In genomic region chr3:46299608-46300460, GRCh38 we compare ENCODE assay signal across 11 cellular contexts. TPM values are rescaled to one million over a fixed set of nuclear protein-coding genes. Genes with fewer than 3 reads are reported as not detected.
DNase-seq lines count a peak whose midpoint lies in the region; ATAC-seq, FAIRE-seq and TF ChIP-seq lines count a peak whose summit lies in the region.
"Had no signal": no experiment of that assay in that cellular context is flagged by ENCODE, and none has a peak within 500 bp of the region (broad histone marks: within the 10 kb centered on the region; RNA-seq: fewer than 3 reads in every experiment).

No MANE protein-coding gene starts in this region.

- H3K9me3 ChIP-seq in left lung (no peaks in the 10 kb centered on the region), kidney (ENCODE audit: control insufficient read depth in 1 of 2, low read length in 2 of 2) (no peaks in the 10 kb centered on the region)
- H3K9me3 ChIP-seq: neutrophil had no signal

- intact Hi-C loops in left lung (cut with DNase I) (no loop called here), kidney (cut with DNase I) (no loop called here)

- H3K27me3 ChIP-seq in left lung: no peaks in the 10 kb centered on the region
- H3K27me3 ChIP-seq: neutrophil had no signal

- H3K9ac ChIP-seq in kidney (ENCODE audit: low read length in 2 of 2): no peak overlapping the region

- H3K27ac ChIP-seq in left lung (peak overlapping the region in 1 of 2 donors; percentile 94), kidney (ENCODE audit: low read depth in 2 of 2, low read length in 2 of 2) (no peak overlapping the region)
- H3K27ac ChIP-seq: neutrophil had no signal

- H3K4me1 ChIP-seq in left lung: peaks cover 0 to 57% of the 10 kb centered on the region in 2 donors
- no peaks in the 10 kb centered on the region for H3K4me1 ChIP-seq in kidney (ENCODE audit: control insufficient read depth in 1 of 2, insufficient read depth in 1 of 2, low read depth in 1 of 2, low read length in 2 of 2)

- peak; percentile 34 for DNase-seq in GM10248 (ENCODE audit: extremely low spot score)
- DNase-seq in SIG-M5 (lab: John Stamatoyannopoulos, UW): peak; percentile 81
- DNase-seq in left lung: no peak
- DNase-seq in DMS79 treated with DMSO at 0.1 percent for 48 hours (lab: John Stamatoyannopoulos, UW): no peak
- DNase-seq in kidney: no peak
- DNase-seq: cerebellar nuclear complex, NCI-H69 had no signal

- TF ChIP-seq CTCF in GM10248 (IDR thresholded peaks at IDR 0.05; ENCODE audit: control extremely low read depth, extremely low read depth, low read depth, missing control alignments) (no peak), left lung (IDR thresholded peaks at IDR 0.05) (no peak), kidney (IDR thresholded peaks at IDR 0.05; ENCODE audit: borderline replicate concordance, extremely low read depth, insufficient read depth) (no peak)

- CTCF ChIA-PET in GM10248 (lab: Yijun Ruan, JAX): interaction anchor here (0.6 to 2.5 kb wide), 7 partner anchors 10 to 222 kb away, joined by 3 to 7 read pairs (median 3); partner anchors contain the start of gene CCR5

- ATAC-seq in HG02571 (IDR thresholded peaks at IDR 0.05; ENCODE audit: unreplicated experiment) (peak; percentile 18), left lung (peak; percentile 59), HG03280 (IDR thresholded peaks at IDR 0.05; ENCODE audit: unreplicated experiment) (no peak), GM18873 (IDR thresholded peaks at IDR 0.05; ENCODE audit: low FRiP score, unreplicated experiment) (no peak)

- no peak for FAIRE-seq in kidney (lab: Jason Lieb, UNC)

- H3K4me3 ChIP-seq in left lung: no peak overlapping the region
- no peak overlapping the region for H3K4me3 ChIP-seq in kidney (ENCODE audit: low read length in 2 of 2)

- POLR2A ChIA-PET in GM10248 (lab: Yijun Ruan, JAX): no interaction called here

- H3K36me3 ChIP-seq in left lung (no peaks in the 10 kb centered on the region), kidney (ENCODE audit: control insufficient read depth in 1 of 2, insufficient read depth in 2 of 2, low read length in 2 of 2) (no peaks in the 10 kb centered on the region)
- H3K36me3 ChIP-seq: neutrophil had no signal

RNA-seq across cellular contexts. Expression of gene CCR2, which starts 54.1 kb away (rescaled TPM):
- total RNA-seq in left lung (10 to 100 TPM; 11.5 to 27.0 TPM), kidney (8.1 TPM)
- 0.62 TPM for polyA plus RNA-seq in kidney (ENCODE audit: insufficient read depth, low read depth, low replicate concordance)

RNA-seq across cellular contexts. Expression of gene CCR3, which starts 57.6 kb away (rescaled TPM):
- total RNA-seq in left lung (under 1 TPM in 1 of 2 donors, not detected in 1; 0.20 TPM), kidney (not detected)
- polyA plus RNA-seq in kidney (ENCODE audit: insufficient read depth, low read depth, low replicate concordance): not detected

Comparison
In these comparisons a context has a peak if more than half of its experiments do, and no peak if none do; other contexts are left out.
1. DNase-seq: peak in GM10248 (single experiment) and SIG-M5 (single experiment); none in left lung (0 of 2), DMS79 treated with DMSO at 0.1 percent for 48 hours (single experiment) and kidney (single experiment).
2. ATAC-seq: peak in HG02571 (single experiment) and left lung (single experiment); none in HG03280 (single experiment) and GM18873 (single experiment).